31 cellular contexts compared by ENCODE assay signal in the genomic region with DNA sequence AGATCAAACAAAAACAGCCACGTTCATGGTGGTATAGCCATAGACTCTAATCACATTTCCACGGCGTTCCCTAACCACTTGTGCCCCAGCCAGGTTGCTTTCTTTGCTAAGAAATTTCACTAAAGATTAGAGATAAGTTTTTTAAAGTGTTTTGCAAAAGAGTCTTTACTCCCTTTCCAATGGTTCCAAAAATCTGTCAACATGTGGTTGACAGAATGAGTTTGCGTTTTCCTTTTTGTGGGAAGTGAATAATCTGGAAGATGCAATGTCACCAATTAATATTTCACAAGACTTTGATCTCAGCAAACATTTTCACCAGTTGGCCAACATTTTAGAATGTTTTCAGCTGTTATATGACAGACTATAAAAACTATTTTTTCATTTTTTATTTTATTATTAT. TPM values are rescaled to one million over a fixed set of nuclear protein-coding genes. Genes with fewer than 3 reads are reported as not detected.
DNase-seq lines count a peak whose midpoint lies in the region; ATAC-seq, FAIRE-seq and TF ChIP-seq lines count a peak whose summit lies in the region.
"Had no signal": no experiment of that assay in that cellular context is flagged by ENCODE, and none has a peak within 500 bp of the region (broad histone marks: within the 10 kb centered on the region; RNA-seq: fewer than 3 reads in every experiment).

No MANE protein-coding gene starts in this region.

- H3K4me1 ChIP-seq in ACC112 (ENCODE audit: control insufficient read depth, insufficient read depth, low read length, unreplicated experiment) = peaks cover 18% of the 10 kb centered on the region
- H3K4me1 ChIP-seq: Caco-2, heart left ventricle, suprapubic skin had no signal

- peak overlapping the region; percentile 33; the same call in 1 of the 2 replicates for H3K27ac ChIP-seq in ACC112 (ENCODE audit: low read depth, low read length)
- H3K27ac ChIP-seq: brain microvascular endothelial cell, coronary artery, heart left ventricle, neutrophil, suprapubic skin had no signal

- in situ Hi-C loops in ACHN (cut with HindIII; ENCODE audit: low pct_ligation_motif_present, low pct_unique_long_range_greater_than_20kb, low sequenced_read_pairs) = no loop called here

- intact Hi-C loops in left cardiac atrium (cut with DNase I) = no loop called here

- H3K4me3 ChIP-seq in ACC112 (ENCODE audit: low read depth, low read length) = no peak overlapping the region
- no peak overlapping the region for H3K4me3 ChIP-seq in bronchial epithelial cell (ENCODE audit: low read depth, low read length)
- H3K4me3 ChIP-seq: coronary artery, heart left ventricle, suprapubic skin had no signal

- FAIRE-seq in bronchial epithelial cell (lab: Jason Lieb, UNC) = no peak
- FAIRE-seq: A204.1, GM12891 had no signal

- ATAC-seq in left cardiac atrium = peak; percentile 53 to 63
- ATAC-seq: activated CD8-positive, alpha-beta T cell treated with anti-CD3 and anti-CD28 coated beads, Interleukin-2, amount 10 ng/mL, durations not matched to agents 7 days and 5 days; activated naive CD8-positive, alpha-beta T cell treated with anti-CD3 and anti-CD28 coated beads, Interleukin-2, amount 50 U/mL, for 24 hours; effector memory CD8-positive, alpha-beta T cell; esophagus mucosa; stimulated activated effector memory CD8-positive, alpha-beta T cell treated with anti-CD3 and anti-CD28 coated beads, Interleukin-12 subunit alpha, Interleukin-12 subunit beta, amount 100 ng/mL, for 72 hours had no signal

- DNase-seq in M059J (ENCODE audit: low read depth) = peak; percentile 34
- peak; percentile 38 for DNase-seq in bronchial epithelial cell (ENCODE audit: low read depth)
- no peak for DNase-seq in left cardiac atrium
- no peak for DNase-seq in ACHN
- no peak for DNase-seq in DMS53 treated with DMSO at 0.1 percent for 48 hours (lab: John Stamatoyannopoulos, UW; ENCODE audit: unreplicated experiment)
- no peak for DNase-seq in SK-N-DZ (ENCODE audit: low spot score)
- DNase-seq in DMS 273 treated with DMSO at 0.1 percent for 48 hours (lab: John Stamatoyannopoulos, UW) = no peak
- DNase-seq: activated CD4-positive, alpha-beta T cell treated with anti-CD3 and anti-CD28 coated beads for 1 hour; activated CD8-positive, alpha-beta T cell treated with anti-CD3 and anti-CD28 coated beads, Interleukin-2, amount 10 ng/mL, durations not matched to agents 7 days and 5 days; activated effector memory CD4-positive, alpha-beta T cell treated with anti-CD3 and anti-CD28 coated beads, Interleukin-2, amount 50 U/mL, for 16 hours; activated naive CD8-positive, alpha-beta T cell treated with anti-CD3 and anti-CD28 coated beads, Interleukin-2, amount 50 U/mL, for 24 hours; activated T-cell treated with anti-CD3 and anti-CD28 coated beads for 4 hours; brain microvascular endothelial cell; C1 segment of cervical spinal cord; Caco-2; effector memory CD8-positive, alpha-beta T cell; heart left ventricle; NCI-H1436; NCI-H524; NK-92 treated with Interleukin-12 subunit alpha and Interleukin-12 subunit beta, amount 100 ng/mL, for 24 hours had no signal

- H3K36me3 ChIP-seq in ACC112 (ENCODE audit: insufficient read depth, low read length) (no peaks in the 10 kb centered on the region), bronchial epithelial cell (ENCODE audit: control insufficient read depth, insufficient read depth, low read length) (no peaks in the 10 kb centered on the region)
- H3K36me3 ChIP-seq: brain microvascular endothelial cell, heart left ventricle, neutrophil, suprapubic skin had no signal

- no peaks in the 10 kb centered on the region for H3K27me3 ChIP-seq in ACC112 (ENCODE audit: insufficient read depth, low read length)
- H3K27me3 ChIP-seq in bronchial epithelial cell (ENCODE audit: control insufficient read depth, insufficient read depth, low read length) = no peaks in the 10 kb centered on the region
- H3K27me3 ChIP-seq: brain microvascular endothelial cell, heart left ventricle, neutrophil, suprapubic skin had no signal

- no peaks in the 10 kb centered on the region for H3K79me2 ChIP-seq in ACC112 (ENCODE audit: control insufficient read depth, insufficient read depth, low read length, unreplicated experiment)

- no peak overlapping the region for H2AFZ ChIP-seq in ACC112 (ENCODE audit: low read length, unreplicated experiment)

- no peak for TF ChIP-seq CTCF in bronchial epithelial cell (IDR thresholded peaks at IDR 0.05; ENCODE audit: insufficient read depth, low read length, severe bottlenecking)

RNA-seq across cellular contexts. Expression of a gene that starts 35.3 kb away (rescaled TPM):
- 5.7 and 5.8 TPM in 2 replicates for total RNA-seq in M059J (2014; rRNA removed; shearing (Covaris generic))
- total RNA-seq in bronchial epithelial cell = 4.2 and 5.2 TPM in 2 replicates
- 1 to 10 TPM; 9.0 to 9.2 TPM for total RNA-seq in left cardiac atrium
- not detected in 2 replicates for polyA plus RNA-seq in SK-N-DZ (2014; cell fraction: cytosol; rRNA removed)
- 0.29 TPM in 1 of 2 replicates, not detected in the other for polyA plus RNA-seq in SK-N-DZ (2014; cell fraction: nucleus; rRNA removed)
- total RNA-seq: activated CD8-positive, alpha-beta T cell treated with anti-CD3 and anti-CD28 coated beads, Interleukin-2, amount 10 ng/mL, durations not matched to agents 7 days and 5 days; Caco-2; T-helper 1 cell treated with Interleukin-12 subunit alpha and Interleukin-12 subunit beta and Interleukin-4 antibody, amounts not matched to agents 30 ng/mL and 1 ng/mL, for 36 hours had no signal

RNA-seq across cellular contexts. Expression of a gene that starts 51.4 kb away (rescaled TPM):
- total RNA-seq in M059J (2014; rRNA removed; shearing (Covaris generic)) = not detected in 2 replicates
- total RNA-seq in bronchial epithelial cell (1.6 TPM in 1 of 2 replicates, not detected in the other), left cardiac atrium (not detected)
- polyA plus RNA-seq in SK-N-DZ (2014; cell fraction: cytosol; rRNA removed) = not detected in 2 replicates
- not detected in 2 replicates for polyA plus RNA-seq in SK-N-DZ (2014; cell fraction: nucleus; rRNA removed)
- total RNA-seq: activated CD8-positive, alpha-beta T cell treated with anti-CD3 and anti-CD28 coated beads, Interleukin-2, amount 10 ng/mL, durations not matched to agents 7 days and 5 days; Caco-2; esophagus mucosa; pulmonary artery endothelial cell; suprapubic skin; T-helper 1 cell treated with Interleukin-12 subunit alpha and Interleukin-12 subunit beta and Interleukin-4 antibody, amounts not matched to agents 30 ng/mL and 1 ng/mL, for 36 hours; ureter had no signal
- polyA plus RNA-seq: heart left ventricle had no signal

Comparison
In these comparisons a context has a peak if more than half of its experiments do, and no peak if none do; other contexts are left out.
1. DNase-seq: peak in M059J (single experiment) and bronchial epithelial cell (single experiment); none in left cardiac atrium (single experiment), ACHN (single experiment), DMS53 treated with DMSO at 0.1 percent for 48 hours (single experiment), SK-N-DZ (single experiment) and DMS 273 treated with DMSO at 0.1 percent for 48 hours (single experiment).